ENCODE assay signal across 16 cellular contexts in genomic region chr20:35967979-35968640, GRCh38. TPM values are rescaled to one million over a fixed set of nuclear protein-coding genes. Genes with fewer than 3 reads are reported as not detected.
DNase-seq lines count a peak whose midpoint lies in the region; ATAC-seq and TF ChIP-seq lines count a peak whose summit lies in the region.
"Had no signal": no experiment of that assay in that cellular context is flagged by ENCODE, and none has a peak within 500 bp of the region (broad histone marks: within the 10 kb centered on the region; RNA-seq: fewer than 3 reads in every experiment).

Gene CNBD2, plus strand, starts transcription at chr20:35968590. Its CDS starts 173 bp downstream, at chr20:35968763.

- H3K4me2 ChIP-seq in HCT116 (ENCODE audit: low read length), result peak within 1 kb of the TSS; percentile 36

- no peaks in the 10 kb centered on the region for H3K9me2 ChIP-seq in HCT116 (ENCODE audit: insufficient read depth)

- POLR2A ChIA-PET in CD4-positive, alpha-beta T cell (lab: Charles Lee), result interaction anchor here (1.7 kb wide), 1 partner anchor 14 kb away, joined by 9 read pairs; the partner anchor contains the start of gene SCAND1
- POLR2A ChIA-PET in HCT116 (lab: Charles Lee) (interaction anchor here (0.6 to 2.2 kb wide), 3 partner anchors 13 to 334 kb away, joined by 3 to 8 read pairs (median 4); partner anchors contain the start of gene SCAND1), WTC11 (lab: Charles Lee) (interaction anchor here (2.0 kb wide), 1 partner anchor 14 kb away, joined by 8 read pairs; the partner anchor contains the start of gene SCAND1)

- no peak within 1 kb of the TSS for H3K4me3 Mint-ChIP-seq in CD4-positive, alpha-beta T cell
- H3K4me3 Mint-ChIP-seq in WTC11, result no peak within 1 kb of the TSS

- TF ChIP-seq CTCF in CD4-positive, alpha-beta T cell (IDR thresholded peaks at IDR 0.05), result no peak
- no peak for TF ChIP-seq CTCF in HCT116 (IDR thresholded peaks at IDR 0.05 in 2 of 3, conservative IDR thresholded peaks at IDR 0.05 in 1 of 3; ENCODE audit: borderline replicate concordance in 1 of 3, insufficient read depth in 1 of 3, low read depth in 2 of 3, low read length in 2 of 3)
- no peak for TF ChIP-seq CTCF in WTC11 (IDR thresholded peaks at IDR 0.05)
- TF ChIP-seq CTCF in psoas muscle (IDR thresholded peaks at IDR 0.05), result no peak

- no peak for DNase-seq in CD4-positive, alpha-beta T cell
- DNase-seq in HCT116 (ENCODE audit: low read depth, low spot score) (no peak), WTC11 (ENCODE audit: low spot score) (no peak), psoas muscle (no peak), NCI-H2107 (lab: John Stamatoyannopoulos, UW) (no peak), NCI-H128 (lab: John Stamatoyannopoulos, UW; ENCODE audit: unreplicated experiment) (no peak)
- DNase-seq: C1 segment of cervical spinal cord, DMS 273 treated with DMSO at 0.1 percent for 48 hours, GOT3, IMR-90, Karpas-422, NCI-H1092 treated with DMSO at 0.1 percent for 48 hours, NCI-H2081, NCI-H510A, NCI-H82 had no signal

- intact Hi-C loops in CD4-positive, alpha-beta T cell (cut with DNase I, micrococcal nuclease), result no loop called here
- intact Hi-C loops in HCT116 (cut with micrococcal nuclease), result no loop called here
- intact Hi-C loops in psoas muscle (cut with DNase I), result no loop called here

- BruUV-seq in HCT116 (replicated peaks; lab: Mats Ljungman, UMichigan), result no TSS peak

- no peaks in the 10 kb centered on the region for H3K36me3 ChIP-seq in HCT116 (ENCODE audit: control insufficient read depth in 1 of 2, insufficient read depth in 2 of 2, low read length in 2 of 2)
- no peaks in the 10 kb centered on the region for H3K36me3 ChIP-seq in psoas muscle (ENCODE audit: insufficient read depth in 1 of 2, low read depth in 1 of 2)

- no peaks in the 10 kb centered on the region for H3K9me3 ChIP-seq in CD4-positive, alpha-beta T cell (ENCODE audit: control insufficient read depth, low read length)
- H3K9me3 ChIP-seq in HCT116 (ENCODE audit: control insufficient read depth in 1 of 2, insufficient read depth in 1 of 2, low read depth in 1 of 2, low read length in 2 of 2) (no peaks in the 10 kb centered on the region), psoas muscle (no peaks in the 10 kb centered on the region)

- H3K27me3 ChIP-seq in CD4-positive, alpha-beta T cell (ENCODE audit: control insufficient read depth, insufficient read depth, low read length), result no peaks in the 10 kb centered on the region
- H3K27me3 ChIP-seq in HCT116 (ENCODE audit: insufficient read depth, low read length) (no peaks in the 10 kb centered on the region), psoas muscle (ENCODE audit: insufficient read depth in 3 of 3, low read length in 2 of 3) (peaks cover 0 to 3% (median 0%) of the 10 kb centered on the region in 3 donors)

- no peaks in the 10 kb centered on the region for H3K36me3 Mint-ChIP-seq in CD4-positive, alpha-beta T cell (ENCODE audit: low read depth)
- no peaks in the 10 kb centered on the region for H3K36me3 Mint-ChIP-seq in WTC11

- WGBS in psoas muscle, 3 donors, result 80 to 88% (median 84%) methylated on average over 3 of the region's 3 CpGs

- H3K4me1 ChIP-seq in HCT116 (ENCODE audit: control insufficient read depth in 1 of 2, insufficient read depth in 2 of 2, low read length in 2 of 2) (peaks cover 0 to 8% of the 10 kb centered on the region in 2 experiments; a peak in 2 of 4 replicates), psoas muscle (no peaks in the 10 kb centered on the region)

- no peak within 1 kb of the TSS for H3K27ac Mint-ChIP-seq in CD4-positive, alpha-beta T cell
- H3K27ac Mint-ChIP-seq in WTC11, result no peak within 1 kb of the TSS

- RAD21 ChIA-PET in HCT116 (lab: Charles Lee; ENCODE audit: low non-redundant PET in 1 of 2, low total read pairs in 2 of 2, uncharacterized antibody in 2 of 2, unreplicated experiment in 2 of 2), result no interaction called here

- no peaks in the 10 kb centered on the region for H4K20me1 ChIP-seq in HCT116 (ENCODE audit: insufficient read depth)

- H3K79me2 ChIP-seq in HCT116 (ENCODE audit: insufficient read depth, low read length), result no peaks in the 10 kb centered on the region

- H3K9ac ChIP-seq in HCT116 (ENCODE audit: low read length), result no peak within 1 kb of the TSS

- ATAC-seq in CD4-positive, alpha-beta T cell (ENCODE audit: poor library complexity), result no peak
- ATAC-seq in HCT116, result no peak
- peak; percentile 79 for ATAC-seq in WTC11
- no peak for ATAC-seq in psoas muscle
- no peak for ATAC-seq in HG03442 (IDR thresholded peaks at IDR 0.05; ENCODE audit: unreplicated experiment)

- TF ChIP-seq RAD21 in HCT116 (IDR thresholded peaks at IDR 0.05; ENCODE audit: low read depth), result no peak

- H3K27ac ChIP-seq in CD4-positive, alpha-beta T cell (ENCODE audit: low read depth, low read length), result no peak within 1 kb of the TSS
- no peak within 1 kb of the TSS for H3K27ac ChIP-seq in HCT116 (ENCODE audit: low read depth, low read length)
- no peak within 1 kb of the TSS for H3K27ac ChIP-seq in psoas muscle

- no peak within 1 kb of the TSS for H3K4me3 ChIP-seq in HCT116 (replicated peaks in 1 of 2; ENCODE audit: low read depth in 1 of 2, low read length in 2 of 2)
- H3K4me3 ChIP-seq in psoas muscle, result no peak within 1 kb of the TSS

- no peak for TF ChIP-seq POLR2A in HCT116 (IDR thresholded peaks at IDR 0.05; ENCODE audit: borderline replicate concordance, extremely low read depth, insufficient read depth, insufficient read length)

- CTCF ChIA-PET in CD4-positive, alpha-beta T cell (lab: Charles Lee), result no interaction called here
- CTCF ChIA-PET in HCT116 (lab: Charles Lee) (interaction anchor here (3.0 kb wide), 1 partner anchor 13 kb away, joined by 13 read pairs; the partner anchor contains the start of gene SCAND1), WTC11 (lab: Charles Lee) (interaction anchor here (0.5 to 3.1 kb wide), 8 partner anchors 10 to 234 kb away, joined by 3 to 27 read pairs (median 5); partner anchors contain the start of gene SCAND1)

- H3K4me1 Mint-ChIP-seq in CD4-positive, alpha-beta T cell (ENCODE audit: low read depth), result peaks cover 4% of the 10 kb centered on the region
- peaks cover 11% of the 10 kb centered on the region for H3K4me1 Mint-ChIP-seq in WTC11

- H3K9me3 Mint-ChIP-seq in CD4-positive, alpha-beta T cell, result no peaks in the 10 kb centered on the region
- peaks cover 11% of the 10 kb centered on the region for H3K9me3 Mint-ChIP-seq in WTC11

- no peaks in the 10 kb centered on the region for H3K27me3 Mint-ChIP-seq in CD4-positive, alpha-beta T cell
- no peaks in the 10 kb centered on the region; the same call in 1 of the 2 replicates for H3K27me3 Mint-ChIP-seq in WTC11 (ENCODE audit: low read depth)

- H2AFZ ChIP-seq in HCT116 (ENCODE audit: low read depth, low read length, poor library complexity, severe bottlenecking), result no peak within 1 kb of the TSS

TF ChIP-seq in HCT116, 20 proteins besides CTCF, POLR2A, EP300 and RAD21 (continues in another document):
- no peak for TF ChIP-seq ZFX (IDR thresholded peaks at IDR 0.05)
- no peak for TF ChIP-seq EZH2phosphoT487 (IDR thresholded peaks at IDR 0.05; ENCODE audit: borderline replicate concordance)
- TF ChIP-seq POLR2AphosphoS5 (IDR thresholded peaks at IDR 0.05; ENCODE audit: low read depth, low read length), result no peak
- TF ChIP-seq ZBTB33 (IDR thresholded peaks at IDR 0.05; ENCODE audit: extremely low read depth, insufficient replicate concordance, low read length), result no peak
- TF ChIP-seq TCF7L2 (IDR thresholded peaks at IDR 0.05; ENCODE audit: borderline replicate concordance, extremely low read depth, insufficient read depth, insufficient read length), result no peak
- TF ChIP-seq CBX3 (IDR thresholded peaks at IDR 0.05; ENCODE audit: low read depth), result no peak

TF ChIP-seq in WTC11, 78 proteins besides CTCF, POLR2A, EP300 and RAD21 (continues in another document):
- no peak for TF ChIP-seq ZBTB43 (CRISPR knock-in tag; IDR thresholded peaks at IDR 0.05)
- TF ChIP-seq AR (CRISPR knock-in tag; IDR thresholded peaks at IDR 0.05), result no peak
- TF ChIP-seq JUN (CRISPR knock-in tag; IDR thresholded peaks at IDR 0.05), result no peak

RNA-seq across cellular contexts. Expression of gene CNBD2, which starts in this region (rescaled TPM):
- 10 to 100 TPM; 17.4 to 20.1 TPM for total RNA-seq in CD4-positive, alpha-beta T cell
- total RNA-seq in HCT116 (2021; ENCODE audit: unreplicated experiment), result 3.1 TPM
- 2.9 and 4.1 TPM in 2 replicates for polyA plus RNA-seq in HCT116 (2012)
- 2.2 to 3.8 TPM (median 2.9 TPM) in 3 replicates for total RNA-seq in WTC11 (2021)
- total RNA-seq in psoas muscle, result 10 to 100 TPM in 2 of 4 donors, 1 to 10 TPM in 2; 7.9 to 17.8 (median 11.2) TPM
- 10 to 100 TPM; 13.4 to 21.4 (median 18.4) TPM for polyA plus RNA-seq in psoas muscle
